ENCODE assay signal across 28 cellular contexts in genomic region chr9:34782372-34782771, GRCh38.
"Had no signal": no experiment of that assay in that cellular context is flagged by ENCODE, and none has a peak within 500 bp of the region (broad histone marks: within the 10 kb centered on the region; RNA-seq: fewer than 3 reads in every experiment).

No MANE protein-coding gene starts in this region.

- H3K27me3 ChIP-seq: right atrium auricular region, right lobe of liver, suprapubic skin, testis, tibial artery, upper lobe of right lung, uterus had no signal

- H3K4me3 ChIP-seq: neural progenitor cell, pancreas, prostate gland, right atrium auricular region, right lobe of liver, sigmoid colon, skin epidermis, smooth muscle cell, spleen, suprapubic skin, testis, tibial artery, transverse colon, upper lobe of right lung, uterus had no signal

- H3K36me3 ChIP-seq: neural progenitor cell, pancreas, prostate gland, right atrium auricular region, right lobe of liver, sigmoid colon, spleen, suprapubic skin, tibial artery, transverse colon, upper lobe of right lung, uterus had no signal

- ATAC-seq: naive thymus-derived CD4-positive, alpha-beta T cell; natural killer cell; pancreas; right lobe of liver; stimulated activated memory B cell treated with anti-CD40 and anti-IgM and Interleukin-4, amounts not matched to agents 10 μg/mL and 1 μg/mL and 100 μg/mL, for 72 hours; stimulated activated naive CD8-positive, alpha-beta T cell treated with anti-CD3 and anti-CD28 coated beads, Interleukin-15, amount 100 ng/mL, for 72 hours; stimulated activated naive CD8-positive, alpha-beta T cell treated with anti-CD3 and anti-CD28 coated beads, Interleukin-15, Interleukin-2, amounts not matched to agents 100 U/mL and 50 U/mL, for 24 hours; upper lobe of right lung had no signal

- DNase-seq: naive thymus-derived CD4-positive, alpha-beta T cell; natural killer cell; pancreas; retina; right lobe of liver; sigmoid colon; spleen; stimulated activated CD4-positive, alpha-beta T cell treated with anti-CD3 and anti-CD28 coated beads, Interleukin-12 subunit alpha, Interleukin-12 subunit beta, amount 100 ng/mL, for 4 hours; stimulated activated CD4-positive, alpha-beta T cell treated with anti-CD3 and anti-CD28 coated beads, Interleukin-1b, Interleukin-23, amount 100 ng/mL, for 48 hours; stimulated activated CD4-positive, alpha-beta T cell treated with anti-CD3 and anti-CD28 coated beads, Interleukin-4, amount 100 ng/mL, for 1 hour; stimulated activated CD4-positive, alpha-beta T cell treated with anti-CD3 and anti-CD28 coated beads, Interleukin-4, amount 100 ng/mL, for 4 hours; stimulated activated CD8-positive, alpha-beta memory T cell treated with anti-CD3 and anti-CD28 coated beads, Interleukin-4, amount 100 ng/mL, for 48 hours; stimulated activated naive CD4-positive, alpha-beta T cell; stimulated activated naive CD8-positive, alpha-beta T cell treated with anti-CD3 and anti-CD28 coated beads, Interleukin-15, amount 100 ng/mL, for 72 hours; stimulated activated naive CD8-positive, alpha-beta T cell treated with anti-CD3 and anti-CD28 coated beads, Interleukin-15, Interleukin-2, amounts not matched to agents 100 U/mL and 50 U/mL, for 24 hours; substantia nigra; testis; tibial artery; transverse colon; upper lobe of right lung; uterus had no signal

- H3K4me1 ChIP-seq: neural progenitor cell, pancreas, prostate gland, right atrium auricular region, right lobe of liver, sigmoid colon, spleen, suprapubic skin, testis, tibial artery, transverse colon, upper lobe of right lung, uterus had no signal

- H3K9me3 ChIP-seq: pancreas, prostate gland, right atrium auricular region, right lobe of liver, sigmoid colon, spleen, suprapubic skin, testis, tibial artery, transverse colon, upper lobe of right lung, uterus had no signal

- H3K27ac ChIP-seq: neural progenitor cell, pancreas, prostate gland, right atrium auricular region, right lobe of liver, sigmoid colon, skin epidermis, spleen, suprapubic skin, testis, tibial artery, transverse colon, upper lobe of right lung, uterus had no signal
